ENCODE assay signal across 8 cellular contexts in genomic region chr19:10251792-10252694, GRCh38. TPM values are rescaled to one million over a fixed set of nuclear protein-coding genes. Genes with fewer than 3 reads are reported as not detected.
A peak's percentile ranks its signal among the peaks of the same experiment; 100 is the strongest.
DNase-seq lines count a peak whose midpoint lies in the region; ATAC-seq and TF ChIP-seq lines count a peak whose summit lies in the region.

MRPL4 (plus strand) TSS chr19:10252214; CDS start chr19:10252254, 40 bp downstream.

- H3K36me3 Mint-ChIP-seq in activated T-helper 17 cell treated with anti-CD3 and anti-CD28 coated beads, Interleukin-2, amount 50 U/mL, for 72 hours (ENCODE audit: low read depth): peaks cover 54% of the 10 kb centered on the region
- H3K36me3 Mint-ChIP-seq in naive thymus-derived CD8-positive, alpha-beta T cell: peaks cover 0 to 36% (median 6%) of the 10 kb centered on the region in 3 donors

- DNase-seq in Daoy (ENCODE audit: low read depth) (peak; percentile 99), GOT3 (lab: John Stamatoyannopoulos, UW) (peak; percentile 90), LNCaP clone FGC (ENCODE audit: low read depth) (peak; percentile 98), RWPE1 (ENCODE audit: low spot score) (peak; percentile 98), fibroblast of lung (ENCODE audit: low read depth in 2 of 2) (peak; percentile 99)
- peak; percentile 86 to 98 (median 96) for DNase-seq in naive thymus-derived CD8-positive, alpha-beta T cell
- DNase-seq in stimulated activated naive CD4-positive, alpha-beta T cell (lab: John Stamatoyannopoulos, UW): peak; percentile 92 to 99 (median 96)

- H3K4me1 ChIP-seq in fibroblast of lung (ENCODE audit: control insufficient read depth, extremely low read depth, insufficient read depth, low read length): peaks cover 3% of the 10 kb centered on the region

- peak; percentile 98 for ATAC-seq in activated T-helper 17 cell treated with anti-CD3 and anti-CD28 coated beads, Interleukin-2, amount 50 U/mL, for 72 hours (replicated peaks)
- ATAC-seq in naive thymus-derived CD8-positive, alpha-beta T cell: peak; percentile 97

- H3K27ac Mint-ChIP-seq in activated T-helper 17 cell treated with anti-CD3 and anti-CD28 coated beads, Interleukin-2, amount 50 U/mL, for 72 hours: peak within 1 kb of the TSS; percentile 94
- H3K27ac Mint-ChIP-seq in naive thymus-derived CD8-positive, alpha-beta T cell: peak within 1 kb of the TSS; percentile 89 to 99 (median 98)

- CTCF ChIA-PET in RWPE1 (lab: Yijun Ruan, JAX): interaction anchor here (0.6 kb wide), 1 partner anchor 38 kb away, joined by 4 read pairs; no protein-coding TSS in a partner anchor

- H3K9me3 Mint-ChIP-seq in activated T-helper 17 cell treated with anti-CD3 and anti-CD28 coated beads, Interleukin-2, amount 50 U/mL, for 72 hours: no peaks in the 10 kb centered on the region
- no peaks in the 10 kb centered on the region for H3K9me3 Mint-ChIP-seq in naive thymus-derived CD8-positive, alpha-beta T cell

- peaks cover 11% of the 10 kb centered on the region for H3K36me3 ChIP-seq in fibroblast of lung (ENCODE audit: control insufficient read depth, insufficient read depth, low read length)

- H3K4me3 ChIP-seq in LNCaP clone FGC (ENCODE audit: low read depth, low read length) (peak within 1 kb of the TSS; percentile 89), fibroblast of lung (replicated peaks in 1 of 4; ENCODE audit: control extremely low read depth in 1 of 4, insufficient read depth in 1 of 4, low read depth in 3 of 4, low read length in 4 of 4) (peak within 1 kb of the TSS; percentile 72 to 96 (median 86))

- no peaks in the 10 kb centered on the region for H3K27me3 Mint-ChIP-seq in activated T-helper 17 cell treated with anti-CD3 and anti-CD28 coated beads, Interleukin-2, amount 50 U/mL, for 72 hours
- no peaks in the 10 kb centered on the region for H3K27me3 Mint-ChIP-seq in naive thymus-derived CD8-positive, alpha-beta T cell

- H3K27me3 ChIP-seq in fibroblast of lung (ENCODE audit: control insufficient read depth, insufficient read depth, low read length): no peaks in the 10 kb centered on the region

- H3K27ac ChIP-seq in RWPE1 (peak within 1 kb of the TSS; percentile 79), fibroblast of lung (ENCODE audit: insufficient read depth, low read length) (peak within 1 kb of the TSS; percentile 84)

- no peaks in the 10 kb centered on the region for H3K9me3 ChIP-seq in fibroblast of lung (ENCODE audit: control insufficient read depth, insufficient read depth, low read depth, low read length)

- H3K4me2 ChIP-seq in fibroblast of lung (ENCODE audit: extremely low read depth, insufficient read depth, low read length): peak within 1 kb of the TSS; percentile 96

- H4K20me1 ChIP-seq in fibroblast of lung (ENCODE audit: control insufficient read depth, extremely low read depth, insufficient read depth, low read length): no peaks in the 10 kb centered on the region

- H3K4me3 Mint-ChIP-seq in activated T-helper 17 cell treated with anti-CD3 and anti-CD28 coated beads, Interleukin-2, amount 50 U/mL, for 72 hours: peak within 1 kb of the TSS; percentile 92
- peak within 1 kb of the TSS; percentile 94 to 100 (median 98) for H3K4me3 Mint-ChIP-seq in naive thymus-derived CD8-positive, alpha-beta T cell

- POLR2A ChIA-PET in RWPE1 (lab: Yijun Ruan, JAX; ENCODE audit: low non-redundant PET): interaction anchor here (0.6 kb wide), 1 partner anchor 1326 kb away, joined by 5 read pairs; no protein-coding TSS in a partner anchor
- POLR2A ChIA-PET in naive thymus-derived CD8-positive, alpha-beta T cell (lab: Charles Lee): interaction anchor here (0.5 to 1.4 kb wide), 9 partner anchors 13 to 161 kb away, joined by 3 to 8 read pairs (median 4); partner anchors contain the start of genes DNMT1 and ICAM1

- peak within 1 kb of the TSS; percentile 77 for H3K9ac ChIP-seq in fibroblast of lung (ENCODE audit: insufficient read depth, low read length)

- no peak for TF ChIP-seq CTCF in LNCaP clone FGC (IDR thresholded peaks at IDR 0.05; ENCODE audit: control insufficient read depth, extremely low read depth, insufficient read depth)
- no peak for TF ChIP-seq CTCF in RWPE1 (conservative IDR thresholded peaks at IDR 0.05; ENCODE audit: low read depth)
- no peak for TF ChIP-seq CTCF in fibroblast of lung (conservative IDR thresholded peaks at IDR 0.05 in 1 of 2, IDR thresholded peaks at IDR 0.05 in 1 of 2; ENCODE audit: low read depth in 1 of 2, low read length in 2 of 2)

- H2AFZ ChIP-seq in fibroblast of lung (ENCODE audit: low read length): peak within 1 kb of the TSS; percentile 99

- H3K79me2 ChIP-seq in fibroblast of lung (ENCODE audit: control insufficient read depth, insufficient read depth, low read length): peaks cover 9% of the 10 kb centered on the region

- peaks cover 8% of the 10 kb centered on the region for H3K4me1 Mint-ChIP-seq in activated T-helper 17 cell treated with anti-CD3 and anti-CD28 coated beads, Interleukin-2, amount 50 U/mL, for 72 hours
- peaks cover 7 to 33% (median 26%) of the 10 kb centered on the region in 4 donors for H3K4me1 Mint-ChIP-seq in naive thymus-derived CD8-positive, alpha-beta T cell

RNA-seq across cellular contexts. Expression of gene MRPL4, which starts in this region (rescaled TPM):
- total RNA-seq in Daoy (2014; rRNA removed; shearing (Covaris generic)): 107 and 125 TPM in 2 replicates
- total RNA-seq in activated T-helper 17 cell treated with anti-CD3 and anti-CD28 coated beads, Interleukin-2, amount 50 U/mL, for 72 hours: 100 to 1,000 TPM in 1 of 2 donors, 10 to 100 TPM in 1; 61.1 to 142 TPM
- total RNA-seq in fibroblast of lung: 16.7 and 17.2 TPM in 2 replicates
- 25.7 and 40.4 TPM in 2 replicates for polyA plus RNA-seq in fibroblast of lung
- polyA plus RNA-seq in fibroblast of lung (2012): 43.0 and 81.5 TPM in 2 replicates
- polyA minus RNA-seq in fibroblast of lung (ENCODE audit: low replicate concordance): 56.0 and 70.5 TPM in 2 replicates
- total RNA-seq in naive thymus-derived CD8-positive, alpha-beta T cell: 10 to 100 TPM; 47.9 to 50.8 TPM
- 10 to 100 TPM; 25.3 to 50.6 (median 31.3) TPM for polyA plus RNA-seq in naive thymus-derived CD8-positive, alpha-beta T cell

Comparison
In these comparisons a context has a peak if more than half of its experiments do, and no peak if none do; other contexts are left out.
1. Peak in every context shown above with its lines: DNase-seq, ATAC-seq, H3K4me3 ChIP-seq and H3K27ac ChIP-seq.